Comparison of ENCODE assay signal across 23 cellular contexts in the genomic region with DNA sequence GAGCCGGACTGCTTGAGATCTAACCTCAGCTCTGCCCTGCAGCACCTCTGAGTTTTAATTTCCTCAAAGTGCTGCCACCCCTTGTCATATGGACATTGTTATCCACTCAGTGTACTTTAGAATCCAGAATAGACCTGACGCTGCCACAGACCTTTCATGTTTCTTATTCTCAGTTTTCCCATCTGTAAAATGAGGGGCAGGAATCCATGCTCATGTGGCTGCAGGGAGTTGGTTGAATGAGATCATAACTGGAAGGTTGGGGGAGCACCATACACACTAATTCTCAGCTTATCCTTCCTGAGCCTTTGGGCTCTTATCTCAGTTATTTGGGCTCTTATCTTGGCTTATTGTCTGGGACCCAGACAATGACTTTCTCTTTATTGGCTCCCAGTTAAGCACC. TPM values are rescaled to one million over a fixed set of nuclear protein-coding genes. Genes with fewer than 3 reads are reported as not detected.
A peak's percentile ranks its signal among the peaks of the same experiment; 100 is the strongest.
DNase-seq lines count a peak whose midpoint lies in the region; TF ChIP-seq lines count a peak whose summit lies in the region.
"Had no signal": no experiment of that assay in that cellular context is flagged by ENCODE, and none has a peak within 500 bp of the region (broad histone marks: within the 10 kb centered on the region; RNA-seq: fewer than 3 reads in every experiment).

No MANE protein-coding gene starts in this region.

- H2BK5ac ChIP-seq in mesendoderm (ENCODE audit: low read length), result no peak overlapping the region

- H3K4me3 ChIP-seq in Caco-2 (ENCODE audit: low read depth, low read length), result no peak overlapping the region
- no peak overlapping the region for H3K4me3 ChIP-seq in Loucy (ENCODE audit: low read length, poor library complexity, severe bottlenecking)
- H3K4me3 ChIP-seq in mesendoderm (ENCODE audit: low read length), result no peak overlapping the region
- H3K4me3 ChIP-seq: Peyer's patch, prostate gland had no signal

- H3K56ac ChIP-seq in mesendoderm (ENCODE audit: low read length), result no peak overlapping the region

- CTCF ChIA-PET in Caco-2 (lab: Charles Lee), result interaction anchor here (2.5 kb wide), 1 partner anchor 30 kb away, joined by 10 read pairs; no protein-coding TSS in a partner anchor

- no peak overlapping the region for H3K27ac ChIP-seq in mesendoderm (ENCODE audit: low read depth, low read length)
- H3K27ac ChIP-seq: epithelial cell of prostate, foreskin keratinocyte, HL-60, Peyer's patch, prostate gland had no signal

- H3K9me2 ChIP-seq in Loucy (replicated peaks; ENCODE audit: low read depth, low read length), result no peaks in the 10 kb centered on the region

- H3K79me1 ChIP-seq in mesendoderm (ENCODE audit: low read length), result peaks cover 7% of the 10 kb centered on the region

- H3K23ac ChIP-seq in mesendoderm (ENCODE audit: low read length), result no peak overlapping the region

- intact Hi-C loops in Caco-2 (cut with micrococcal nuclease; ENCODE audit: unreplicated experiment) (no loop called here), head of caudate nucleus (cut with DNase I) (no loop called here)

- H3K27me3 Mint-ChIP-seq in Caco-2 (ENCODE audit: insufficient read depth, unreplicated experiment), result no peaks in the 10 kb centered on the region
- H3K27me3 Mint-ChIP-seq: naive B cell; stimulated activated naive CD8-positive, alpha-beta T cell treated with anti-CD3 and anti-CD28 coated beads, Interleukin-15, Interleukin-2, amounts not matched to agents 100 ng/mL and 50 ng/mL, for 24 hours; type B pancreatic cell had no signal

- H3K79me2 ChIP-seq in Loucy (ENCODE audit: insufficient read depth, low read length) (no peaks in the 10 kb centered on the region), mesendoderm (ENCODE audit: control insufficient read depth, insufficient read depth, low read length) (peaks cover 2% of the 10 kb centered on the region)

- H2BK15ac ChIP-seq in mesendoderm (replicated peaks; ENCODE audit: low read depth), result no peak overlapping the region

- no peaks in the 10 kb centered on the region for H3K9me3 ChIP-seq in Caco-2
- H3K9me3 ChIP-seq in Loucy (ENCODE audit: insufficient read depth, low read depth, low read length), result no peaks in the 10 kb centered on the region
- H3K9me3 ChIP-seq: Peyer's patch, prostate gland had no signal

- H3K4me1 ChIP-seq in Caco-2, result peaks cover 21% of the 10 kb centered on the region
- H3K4me1 ChIP-seq in Loucy (ENCODE audit: insufficient read depth, low read length, poor library complexity, severe bottlenecking), result peaks cover 17% of the 10 kb centered on the region
- peaks cover 6% of the 10 kb centered on the region for H3K4me1 ChIP-seq in mesendoderm (ENCODE audit: control insufficient read depth, low read depth, low read length)
- H3K4me1 ChIP-seq: prostate gland had no signal

- TF ChIP-seq CTCF in Caco-2 (IDR thresholded peaks at IDR 0.05; ENCODE audit: insufficient read depth in 1 of 2, low read depth in 1 of 2, low read length in 1 of 2, severe bottlenecking in 1 of 2, unreplicated experiment in 1 of 2) (no peak), Loucy (conservative IDR thresholded peaks at IDR 0.05; ENCODE audit: low read length) (no peak)

- no peak overlapping the region for H3K4ac ChIP-seq in mesendoderm (ENCODE audit: low read depth, low read length)

- H3K4me1 Mint-ChIP-seq in Caco-2 (ENCODE audit: low read depth, unreplicated experiment), result peaks cover 19% of the 10 kb centered on the region

- no CpG with 5 or more reads among the region's 2 CpGs for WGBS in mesendoderm (ENCODE audit: extremely low coverage, insufficient coverage, low lambda C conversion rate)

- H3K4me2 ChIP-seq in Loucy (ENCODE audit: low read depth, low read length, poor library complexity, severe bottlenecking) (peak overlapping the region; percentile 50), mesendoderm (ENCODE audit: low read length) (no peak overlapping the region)

- H3K18ac ChIP-seq in mesendoderm (ENCODE audit: low read length), result no peak overlapping the region

- H3K27me3 ChIP-seq in Caco-2 (replicated peaks; ENCODE audit: control insufficient read depth, insufficient read depth, low read length), result no peaks in the 10 kb centered on the region
- no peaks in the 10 kb centered on the region for H3K27me3 ChIP-seq in Loucy (ENCODE audit: insufficient read depth, low read length, poor library complexity, severe bottlenecking)
- no peaks in the 10 kb centered on the region for H3K27me3 ChIP-seq in mesendoderm (ENCODE audit: insufficient read depth, low read length, poor library complexity)
- H3K27me3 ChIP-seq: foreskin keratinocyte, Peyer's patch had no signal

- H2BK120ac ChIP-seq in mesendoderm (ENCODE audit: low read depth, low read length), result no peak overlapping the region

- H3F3A ChIP-seq in Loucy (ENCODE audit: low read depth), result no peaks in the 10 kb centered on the region

- no TSS peak for BruUV-seq in Caco-2 (replicated peaks; lab: Mats Ljungman, UMichigan)

- DNase-seq in Caco-2, result no peak
- DNase-seq in mesendoderm, result peak; percentile 55
- no peak for DNase-seq in NCI-H1436 treated with DMSO at 0.1 percent for 48 hours (lab: John Stamatoyannopoulos, UW)
- DNase-seq in head of caudate nucleus, result no peak
- DNase-seq: activated CD4-positive, CD25-positive, alpha-beta regulatory T cell treated with anti-CD3 and anti-CD28 coated beads, Interleukin-2, amount 50 U/mL, for 72 hours; activated effector memory CD4-positive, alpha-beta T cell treated with anti-CD3 and anti-CD28 coated beads, Interleukin-2, amount 50 U/mL, for 16 hours; AML-193; amniotic stem cell; EL; foreskin keratinocyte; IMR-90; naive B cell; NCI-H1694 treated with DMSO at 0.1 percent for 48 hours; NCI-H774; Peyer's patch; small intestine; stimulated activated CD4-positive, alpha-beta T cell treated with anti-CD3 and anti-CD28 coated beads, Interleukin-2, amount 100 ng/mL, for 48 hours had no signal

- no peak overlapping the region for H3K27ac Mint-ChIP-seq in Caco-2 (ENCODE audit: unreplicated experiment)
- H3K27ac Mint-ChIP-seq: stimulated activated naive CD8-positive, alpha-beta T cell treated with anti-CD3 and anti-CD28 coated beads, Interleukin-15, Interleukin-2, amounts not matched to agents 100 ng/mL and 50 ng/mL, for 24 hours had no signal

- H3K9me3 Mint-ChIP-seq in Caco-2 (ENCODE audit: unreplicated experiment), result no peaks in the 10 kb centered on the region
- H3K9me3 Mint-ChIP-seq: naive B cell; stimulated activated naive CD8-positive, alpha-beta T cell treated with anti-CD3 and anti-CD28 coated beads, Interleukin-15, Interleukin-2, amounts not matched to agents 100 ng/mL and 50 ng/mL, for 24 hours; type B pancreatic cell had no signal

- H2AK5ac ChIP-seq in mesendoderm (ENCODE audit: low read length), result no peak overlapping the region

- POLR2A ChIA-PET in Caco-2 (lab: Charles Lee), result no interaction called here

- H4K20me1 ChIP-seq in Loucy (ENCODE audit: insufficient read depth, low read length, poor library complexity, severe bottlenecking), result no peaks in the 10 kb centered on the region

- peaks cover 97% of the 10 kb centered on the region for H3K36me3 Mint-ChIP-seq in Caco-2 (ENCODE audit: insufficient read depth, unreplicated experiment)

- peaks cover 6% of the 10 kb centered on the region for H3K36me3 ChIP-seq in Caco-2 (ENCODE audit: control insufficient read depth, insufficient read depth, low read length)
- H3K36me3 ChIP-seq in Loucy (ENCODE audit: insufficient read depth, low read length), result peaks cover 17% of the 10 kb centered on the region
- H3K36me3 ChIP-seq in mesendoderm (ENCODE audit: control insufficient read depth, insufficient read depth, low read length), result peaks cover 10% of the 10 kb centered on the region
- H3K36me3 ChIP-seq: prostate gland had no signal

- H4K5ac ChIP-seq in mesendoderm (ENCODE audit: low read length), result no peak overlapping the region

- no peak overlapping the region for H2AFZ ChIP-seq in Loucy (ENCODE audit: low read length)

- H3K4me3 Mint-ChIP-seq in Caco-2 (ENCODE audit: unreplicated experiment), result peak overlapping the region; percentile 85

- no peak overlapping the region for H4K8ac ChIP-seq in mesendoderm (ENCODE audit: low read depth, low read length)

- no peak overlapping the region for H3K9ac ChIP-seq in Loucy (ENCODE audit: low read depth, low read length, poor library complexity, severe bottlenecking)
- H3K9ac ChIP-seq in mesendoderm (ENCODE audit: low read length), result no peak overlapping the region

RNA-seq across cellular contexts. Expression of gene PABPC1L, which starts 2.3 kb away (rescaled TPM):
- 242 and 255 TPM in 2 replicates for total RNA-seq in Caco-2 (2022)
- polyA plus RNA-seq in mesendoderm (2013, experiment 1 of 2), result 35.6 TPM
- polyA plus RNA-seq in mesendoderm (2013, experiment 2 of 2), result 37.3 TPM

RNA-seq across cellular contexts. Expression of gene YWHAB, which starts 26.7 kb away (rescaled TPM):
- total RNA-seq in Caco-2 (2022), result 522 and 539 TPM in 2 replicates
- 300 TPM for polyA plus RNA-seq in mesendoderm (2013, experiment 1 of 2)
- polyA plus RNA-seq in mesendoderm (2013, experiment 2 of 2), result 307 TPM

RNA-seq across cellular contexts. Expression of gene TOMM34, which starts 48.0 kb away (rescaled TPM):
- 131 and 139 TPM in 2 replicates for total RNA-seq in Caco-2 (2022)
- polyA plus RNA-seq in mesendoderm (2013, experiment 1 of 2), result 27.5 TPM
- polyA plus RNA-seq in mesendoderm (2013, experiment 2 of 2), result 28.2 TPM

RNA-seq across cellular contexts. Expression of gene STK4, which starts 54.1 kb away (rescaled TPM):
- 68.3 and 74.7 TPM in 2 replicates for total RNA-seq in Caco-2 (2022)
- polyA plus RNA-seq in mesendoderm (2013, experiment 1 of 2), result 12.9 TPM
- polyA plus RNA-seq in mesendoderm (2013, experiment 2 of 2), result 13.3 TPM
